ENCODE assay signal across 8 cellular contexts in genomic region chr4:17851921-17852320, GRCh38.
"Had no signal": no experiment of that assay in that cellular context is flagged by ENCODE, and none has a peak within 500 bp of the region (broad histone marks: within the 10 kb centered on the region; RNA-seq: fewer than 3 reads in every experiment).

No MANE protein-coding gene starts in this region.

- H3K9me3 ChIP-seq: HAP-1 had no signal

- H3K27ac ChIP-seq: GM23248, HL-60 had no signal

- DNase-seq: GM23248, GOT3, H7, HFFc6, KG1 had no signal

- H3K9ac ChIP-seq: GM23248 had no signal

- H3K4me3 ChIP-seq: GM23248, HAP-1 had no signal

- H2AFZ ChIP-seq: GM23248 had no signal

- ATAC-seq: HCT116 had no signal
